In genomic region chr6:163661271-163661671, GRCh38 we compare ENCODE assay signal across 14 cellular contexts.
DNase-seq lines count a peak whose midpoint lies in the region; ATAC-seq and TF ChIP-seq lines count a peak whose summit lies in the region.
"Had no signal": no experiment of that assay in that cellular context is flagged by ENCODE, and none has a peak within 500 bp of the region (broad histone marks: within the 10 kb centered on the region; RNA-seq: fewer than 3 reads in every experiment).

No MANE protein-coding gene starts in this region.

- CTCF ChIA-PET in OCI-LY7 (lab: Charles Lee; ENCODE audit: unreplicated experiment) (no interaction called here), T-cell (lab: Charles Lee) (interaction anchor here in 1 of 2 donors (0.6 kb wide), 1 partner anchor 249 kb away, joined by 5 read pairs; no protein-coding TSS in a partner anchor)

- H3K27ac ChIP-seq in OCI-LY7 (ENCODE audit: low read depth, low read length, poor library complexity, severe bottlenecking): no peak overlapping the region
- H3K27ac ChIP-seq: colonic mucosa, upper lobe of left lung had no signal

- H3K9me3 ChIP-seq in OCI-LY7 (ENCODE audit: low read length): no peaks in the 10 kb centered on the region
- H3K9me3 ChIP-seq: colonic mucosa, upper lobe of left lung had no signal

- H2AFZ ChIP-seq in OCI-LY7 (ENCODE audit: low read length): no peak overlapping the region

- peaks cover 13% of the 10 kb centered on the region for H3K4me1 ChIP-seq in OCI-LY7 (ENCODE audit: insufficient read depth, low read length, poor library complexity, severe bottlenecking)
- H3K4me1 ChIP-seq: colonic mucosa had no signal

- H3K36me3 ChIP-seq in OCI-LY7 (ENCODE audit: insufficient read depth, low read length): no peaks in the 10 kb centered on the region
- H3K36me3 ChIP-seq: colonic mucosa, upper lobe of left lung had no signal

- POLR2A ChIA-PET in OCI-LY7 (lab: Charles Lee): interaction anchor here (0.8 to 2.0 kb wide), 4 partner anchors 8 to 116 kb away, joined by 3 to 7 read pairs (median 3); no protein-coding TSS in a partner anchor
- POLR2A ChIA-PET in T-cell (lab: Charles Lee): no interaction called here
- POLR2A ChIA-PET in naive thymus-derived CD8-positive, alpha-beta T cell (lab: Charles Lee): no interaction called here

- no peaks in the 10 kb centered on the region for H3K9me3 Mint-ChIP-seq in T-cell
- H3K9me3 Mint-ChIP-seq in naive thymus-derived CD8-positive, alpha-beta T cell: no peaks in the 10 kb centered on the region
- H3K9me3 Mint-ChIP-seq: HFFc6 had no signal

- H3K36me3 Mint-ChIP-seq in T-cell: no peaks in the 10 kb centered on the region
- no peaks in the 10 kb centered on the region for H3K36me3 Mint-ChIP-seq in naive thymus-derived CD8-positive, alpha-beta T cell
- H3K36me3 Mint-ChIP-seq: activated CD8-positive, alpha-beta memory T cell treated with anti-CD3 and anti-CD28 coated beads, Interleukin-2, amount 10 ng/mL, durations not matched to agents 7 days and 5 days; CD4-positive, CD25-positive, alpha-beta regulatory T cell had no signal

- intact Hi-C loops in OCI-LY7 (cut with micrococcal nuclease; ENCODE audit: unreplicated experiment): no loop called here

- ATAC-seq in GM19372 (IDR thresholded peaks at IDR 0.05; ENCODE audit: low read depth, unreplicated experiment) (peak; percentile 80), HG02981 (IDR thresholded peaks at IDR 0.05; ENCODE audit: unreplicated experiment) (peak; percentile 81), T-cell (replicated peaks in 1 of 4) (no peak)
- no peak for ATAC-seq in naive thymus-derived CD8-positive, alpha-beta T cell
- ATAC-seq: activated CD8-positive, alpha-beta memory T cell treated with anti-CD3 and anti-CD28 coated beads, Interleukin-2, amount 10 ng/mL, durations not matched to agents 7 days and 5 days had no signal

- no peak for TF ChIP-seq CTCF in OCI-LY7 (conservative IDR thresholded peaks at IDR 0.05; ENCODE audit: low read length)

- no peak overlapping the region for H3K4me3 Mint-ChIP-seq in T-cell
- no peak overlapping the region for H3K4me3 Mint-ChIP-seq in naive thymus-derived CD8-positive, alpha-beta T cell
- H3K4me3 Mint-ChIP-seq: activated CD8-positive, alpha-beta memory T cell treated with anti-CD3 and anti-CD28 coated beads, Interleukin-2, amount 10 ng/mL, durations not matched to agents 7 days and 5 days; CD4-positive, CD25-positive, alpha-beta regulatory T cell; HFFc6 had no signal

- no peaks in the 10 kb centered on the region for H4K20me1 ChIP-seq in OCI-LY7 (ENCODE audit: insufficient read depth, low read length)

- H3K4me1 Mint-ChIP-seq in T-cell: peaks cover 0 to 6% (median 0%) of the 10 kb centered on the region in 3 donors
- H3K4me1 Mint-ChIP-seq in naive thymus-derived CD8-positive, alpha-beta T cell: peaks cover 0 to 15% (median 0%) of the 10 kb centered on the region in 4 donors
- H3K4me1 Mint-ChIP-seq: CD4-positive, CD25-positive, alpha-beta regulatory T cell had no signal

- DNase-seq in CD1c-positive myeloid dendritic cell (ENCODE audit: extremely low spot score): peak; percentile 67
- peak; percentile 59 for DNase-seq in OCI-LY7 (ENCODE audit: low spot score)
- no peak for DNase-seq in hepatic stellate cell (ENCODE audit: low spot score)
- DNase-seq in T-cell: no peak
- no peak for DNase-seq in naive thymus-derived CD8-positive, alpha-beta T cell
- DNase-seq in mucosa of gallbladder (ENCODE audit: low spot score): no peak
- DNase-seq: activated CD8-positive, alpha-beta memory T cell treated with anti-CD3 and anti-CD28 coated beads, Interleukin-2, amount 10 ng/mL, durations not matched to agents 7 days and 5 days; colonic mucosa; HFFc6 had no signal

- H3K9me2 ChIP-seq in OCI-LY7 (ENCODE audit: insufficient read depth, low read length): no peaks in the 10 kb centered on the region

- no TSS peak for BruUV-seq in OCI-LY7 (replicated peaks; lab: Mats Ljungman, UMichigan)

- H3K79me2 ChIP-seq in OCI-LY7 (ENCODE audit: insufficient read depth, low read depth, low read length): no peaks in the 10 kb centered on the region

- H3K4me3 ChIP-seq in OCI-LY7 (ENCODE audit: low read depth, low read length, poor library complexity, severe bottlenecking): no peak overlapping the region
- H3K4me3 ChIP-seq: colonic mucosa, skin epidermis, upper lobe of left lung had no signal

- no peak overlapping the region for H3K27ac Mint-ChIP-seq in T-cell
- H3K27ac Mint-ChIP-seq in naive thymus-derived CD8-positive, alpha-beta T cell: no peak overlapping the region
- H3K27ac Mint-ChIP-seq: activated CD8-positive, alpha-beta memory T cell treated with anti-CD3 and anti-CD28 coated beads, Interleukin-2, amount 10 ng/mL, durations not matched to agents 7 days and 5 days; CD4-positive, CD25-positive, alpha-beta regulatory T cell; HFFc6 had no signal

- peaks cover 20 to 23% of the 10 kb centered on the region in 2 donors for H3K27me3 Mint-ChIP-seq in T-cell
- H3K27me3 Mint-ChIP-seq in naive thymus-derived CD8-positive, alpha-beta T cell: peaks cover 7 to 24% (median 22%) of the 10 kb centered on the region in 5 donors
- H3K27me3 Mint-ChIP-seq: CD4-positive, CD25-positive, alpha-beta regulatory T cell had no signal

- no peak overlapping the region for H3K4me2 ChIP-seq in OCI-LY7 (ENCODE audit: low read length)

Comparison
In these comparisons a context has a peak if more than half of its experiments do, and no peak if none do; other contexts are left out.
1. DNase-seq: peak in CD1c-positive myeloid dendritic cell (single experiment) and OCI-LY7 (single experiment); none in hepatic stellate cell (single experiment), T-cell (0 of 34), naive thymus-derived CD8-positive, alpha-beta T cell (0 of 10) and mucosa of gallbladder (single experiment).
2. ATAC-seq: peak in GM19372 (single experiment) and HG02981 (single experiment); none in T-cell (0 of 4) and naive thymus-derived CD8-positive, alpha-beta T cell (0 of 2).